In genomic region chr5:132458651-132459030, GRCh38 we compare ENCODE assay signal across 7 cellular contexts. TPM values are rescaled to one million over a fixed set of nuclear protein-coding genes. Genes with fewer than 3 reads are reported as not detected.
DNase-seq lines count a peak whose midpoint lies in the region; ATAC-seq and TF ChIP-seq lines count a peak whose summit lies in the region.

No MANE protein-coding gene starts in this region.

- no peak for TF ChIP-seq EP300 in esophagus muscularis mucosa (IDR thresholded peaks at IDR 0.05)

- H3K9me3 ChIP-seq in esophagus muscularis mucosa = no peaks in the 10 kb centered on the region

- no peak overlapping the region for H3K4me3 Mint-ChIP-seq in activated T-helper 2 cell treated with anti-CD3 and anti-CD28 coated beads, Interferon-gamma antibody, Interleukin-2, Interleukin-4, amounts not matched to agents 10 μg/mL and 5 μg/mL and 100 μg/mL, durations not matched to agents 14 hours and 24 hours and 36 hours (ENCODE audit: low read depth)
- no peak overlapping the region for H3K4me3 Mint-ChIP-seq in nephron

- TF ChIP-seq CTCF in nephron (IDR thresholded peaks at IDR 0.05; ENCODE audit: unreplicated experiment in 3 of 3) (no peak), esophagus muscularis mucosa (IDR thresholded peaks at IDR 0.05) (no peak)

- no peak for TF ChIP-seq POLR2A in esophagus muscularis mucosa (IDR thresholded peaks at IDR 0.05; ENCODE audit: low read depth)

- H3K4me3 ChIP-seq in esophagus muscularis mucosa = no peak overlapping the region

- H3K4me1 ChIP-seq in esophagus muscularis mucosa = peaks cover 58 to 77% (median 67%) of the 10 kb centered on the region in 4 donors

- WGBS in esophagus muscularis mucosa = 86% methylated on average over 1 of the region's 1 CpG

- H3K36me3 ChIP-seq in esophagus muscularis mucosa = peaks cover 0 to 39% (median 12%) of the 10 kb centered on the region in 4 donors

- no peaks in the 10 kb centered on the region for H3K9me3 Mint-ChIP-seq in activated T-helper 2 cell treated with anti-CD3 and anti-CD28 coated beads, Interferon-gamma antibody, Interleukin-2, Interleukin-4, amounts not matched to agents 10 μg/mL and 5 μg/mL and 100 μg/mL, durations not matched to agents 14 hours and 24 hours and 36 hours
- no peaks in the 10 kb centered on the region for H3K9me3 Mint-ChIP-seq in nephron

- H3K4me1 Mint-ChIP-seq in activated T-helper 2 cell treated with anti-CD3 and anti-CD28 coated beads, Interferon-gamma antibody, Interleukin-2, Interleukin-4, amounts not matched to agents 10 μg/mL and 5 μg/mL and 100 μg/mL, durations not matched to agents 14 hours and 24 hours and 36 hours (ENCODE audit: low read depth) = peaks cover 80% of the 10 kb centered on the region
- H3K4me1 Mint-ChIP-seq in nephron = peaks cover 42% of the 10 kb centered on the region

- no peak for DNase-seq in activated T-helper 2 cell treated with anti-CD3 and anti-CD28 coated beads, Interferon-gamma antibody, Interleukin-2, Interleukin-4, amounts not matched to agents 10 μg/mL and 5 μg/mL and 100 μg/mL, durations not matched to agents 14 hours and 24 hours and 36 hours (ENCODE audit: low spot score)
- no peak for DNase-seq in left ventricle myocardium superior
- DNase-seq in KBM-7 = no peak
- DNase-seq in esophagus muscularis mucosa (ENCODE audit: extremely low spot score) = no peak

- H3K27me3 Mint-ChIP-seq in activated T-helper 2 cell treated with anti-CD3 and anti-CD28 coated beads, Interferon-gamma antibody, Interleukin-2, Interleukin-4, amounts not matched to agents 10 μg/mL and 5 μg/mL and 100 μg/mL, durations not matched to agents 14 hours and 24 hours and 36 hours (ENCODE audit: low read depth) = no peaks in the 10 kb centered on the region
- H3K27me3 Mint-ChIP-seq in nephron (ENCODE audit: low read depth) = no peaks in the 10 kb centered on the region

- intact Hi-C loops in activated T-helper 2 cell treated with anti-CD3 and anti-CD28 coated beads, Interferon-gamma antibody, Interleukin-2, Interleukin-4, amounts not matched to agents 10 μg/mL and 5 μg/mL and 100 μg/mL, durations not matched to agents 14 hours and 24 hours and 36 hours (cut with micrococcal nuclease) = loop anchor here (1.0 to 5.0 kb wide), 4 partner anchors 8 to 34 kb away; partner anchors contain the start of gene IRF1
- intact Hi-C loops in left ventricle myocardium superior (cut with micrococcal nuclease) (no loop called here), esophagus muscularis mucosa (cut with DNase I) (no loop called here)

- peaks cover 48% of the 10 kb centered on the region for H3K36me3 Mint-ChIP-seq in activated T-helper 2 cell treated with anti-CD3 and anti-CD28 coated beads, Interferon-gamma antibody, Interleukin-2, Interleukin-4, amounts not matched to agents 10 μg/mL and 5 μg/mL and 100 μg/mL, durations not matched to agents 14 hours and 24 hours and 36 hours (ENCODE audit: low read depth)
- no peaks in the 10 kb centered on the region for H3K36me3 Mint-ChIP-seq in nephron (ENCODE audit: low read depth)

- peak overlapping the region; percentile 97 for H3K27ac Mint-ChIP-seq in activated T-helper 2 cell treated with anti-CD3 and anti-CD28 coated beads, Interferon-gamma antibody, Interleukin-2, Interleukin-4, amounts not matched to agents 10 μg/mL and 5 μg/mL and 100 μg/mL, durations not matched to agents 14 hours and 24 hours and 36 hours
- H3K27ac Mint-ChIP-seq in nephron = peak overlapping the region in 2 of 3 experiments; percentile 13 to 80

- in situ Hi-C loops in KBM-7 (cut with MboI; ENCODE audit: low pct_unique_long_range_greater_than_20kb, low sequenced_read_pairs) = no loop called here

- H3K27ac ChIP-seq in esophagus muscularis mucosa (replicated peaks in 1 of 4) = peak overlapping the region in 1 of 4 donors; percentile 41

- no peaks in the 10 kb centered on the region for H3K27me3 ChIP-seq in esophagus muscularis mucosa

- ATAC-seq in GM19043 (IDR thresholded peaks at IDR 0.05; ENCODE audit: low read depth, unreplicated experiment) (peak; percentile 38), HG03103 (IDR thresholded peaks at IDR 0.05; ENCODE audit: low read depth, unreplicated experiment) (peak; percentile 39), left ventricle myocardium superior (no peak)

RNA-seq across cellular contexts. Expression of gene IRF1, which starts 31.9 kb away (rescaled TPM):
- total RNA-seq in activated T-helper 2 cell treated with anti-CD3 and anti-CD28 coated beads, Interferon-gamma antibody, Interleukin-2, Interleukin-4, amounts not matched to agents 10 μg/mL and 5 μg/mL and 100 μg/mL, durations not matched to agents 14 hours and 24 hours and 36 hours = 155 TPM in 2 replicates
- total RNA-seq in left ventricle myocardium superior = 12.6 TPM
- total RNA-seq in esophagus muscularis mucosa = 100 to 1,000 TPM in 1 of 4 donors, 10 to 100 TPM in 3; 20.6 to 289 (median 29.6) TPM
